In the genomic region with DNA sequence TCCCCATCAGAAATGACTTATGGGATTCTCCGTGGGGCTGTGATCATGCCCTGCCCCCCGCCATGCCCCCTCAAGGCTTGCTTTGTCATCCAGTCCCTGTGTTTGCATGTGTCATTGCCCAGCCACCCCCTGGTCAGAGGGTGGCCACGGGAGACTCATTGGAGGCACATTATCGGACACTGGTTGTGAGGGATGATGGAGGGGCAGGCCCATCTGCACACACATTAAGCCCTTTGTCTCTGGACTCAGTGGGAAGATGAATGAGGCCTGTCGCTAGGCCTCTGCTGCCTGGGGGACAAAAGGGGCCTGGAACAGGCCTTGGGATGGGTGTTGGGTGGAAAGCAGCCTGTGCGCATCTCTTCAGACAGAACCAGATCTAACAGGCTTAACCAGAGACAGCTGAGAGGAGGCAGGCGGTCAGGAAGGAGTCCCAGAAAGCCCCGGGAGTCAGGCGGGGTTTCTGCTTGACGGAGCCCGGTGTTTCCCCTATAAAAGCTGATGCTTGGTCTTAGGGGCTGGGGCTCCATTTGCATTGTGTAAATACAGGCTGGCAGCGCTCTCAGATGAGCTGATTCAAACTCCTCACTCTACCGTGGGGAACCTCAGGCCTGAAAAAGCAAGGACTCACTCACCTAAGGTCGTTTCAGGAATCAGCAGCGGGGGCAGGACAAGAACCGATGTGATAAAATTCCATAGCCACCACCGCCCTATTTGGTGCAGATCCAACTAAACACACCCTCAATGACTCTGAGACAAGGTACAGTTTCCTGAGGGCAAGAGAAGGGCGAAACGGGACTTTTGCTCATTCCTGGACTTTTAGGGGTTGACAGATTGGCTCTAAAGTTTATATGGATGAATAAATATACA, we compare ENCODE assay signal across 1 cellular context.
A peak's percentile ranks its signal among the peaks of the same experiment; 100 is the strongest.
TF ChIP-seq lines count a peak whose summit lies in the region.

No MANE protein-coding gene starts in this region.

TF ChIP-seq in GM12878, 131 proteins besides CTCF, POLR2A, EP300 and RAD21:
- TF ChIP-seq IKZF1 (conservative IDR thresholded peaks at IDR 0.05), result 0 out of 2 replicates have a peak, but pooled peaks have one; percentile 34
- peak; percentile 25; the same call in 1 of the 2 replicates for TF ChIP-seq RUNX3 (IDR thresholded peaks at IDR 0.05; ENCODE audit: low read length)
- TF ChIP-seq IKZF2 (IDR thresholded peaks at IDR 0.05), result peak; percentile 14 to 37; a peak in 2 of 4 replicates
- TF ChIP-seq BHLHE40 (IDR thresholded peaks at IDR 0.05; ENCODE audit: borderline replicate concordance in 1 of 2, low read depth in 2 of 2, low read length in 1 of 2), result peak in 1 of 2 experiments; percentile 27; a peak in 1 of 4 replicates
- TF ChIP-seq, protein P1, sequence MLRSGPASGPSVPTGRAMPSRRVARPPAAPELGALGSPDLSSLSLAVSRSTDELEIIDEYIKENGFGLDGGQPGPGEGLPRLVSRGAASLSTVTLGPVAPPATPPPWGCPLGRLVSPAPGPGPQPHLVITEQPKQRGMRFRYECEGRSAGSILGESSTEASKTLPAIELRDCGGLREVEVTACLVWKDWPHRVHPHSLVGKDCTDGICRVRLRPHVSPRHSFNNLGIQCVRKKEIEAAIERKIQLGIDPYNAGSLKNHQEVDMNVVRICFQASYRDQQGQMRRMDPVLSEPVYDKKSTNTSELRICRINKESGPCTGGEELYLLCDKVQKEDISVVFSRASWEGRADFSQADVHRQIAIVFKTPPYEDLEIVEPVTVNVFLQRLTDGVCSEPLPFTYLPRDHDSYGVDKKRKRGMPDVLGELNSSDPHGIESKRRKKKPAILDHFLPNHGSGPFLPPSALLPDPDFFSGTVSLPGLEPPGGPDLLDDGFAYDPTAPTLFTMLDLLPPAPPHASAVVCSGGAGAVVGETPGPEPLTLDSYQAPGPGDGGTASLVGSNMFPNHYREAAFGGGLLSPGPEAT (IDR thresholded peaks at IDR 0.05; ENCODE audit: low read depth), result 0 out of 2 replicates have a peak, but pooled peaks have one; percentile 9
- TF ChIP-seq EZH2 (IDR thresholded peaks at IDR 0.05; ENCODE audit: borderline replicate concordance, control insufficient read depth, low read depth, low read length), result no peak
- TF ChIP-seq RB1 (IDR thresholded peaks at IDR 0.05; ENCODE audit: borderline replicate concordance), result 0 out of 2 replicates have a peak, but pooled peaks have one; percentile 25
- TF ChIP-seq, protein P2, sequence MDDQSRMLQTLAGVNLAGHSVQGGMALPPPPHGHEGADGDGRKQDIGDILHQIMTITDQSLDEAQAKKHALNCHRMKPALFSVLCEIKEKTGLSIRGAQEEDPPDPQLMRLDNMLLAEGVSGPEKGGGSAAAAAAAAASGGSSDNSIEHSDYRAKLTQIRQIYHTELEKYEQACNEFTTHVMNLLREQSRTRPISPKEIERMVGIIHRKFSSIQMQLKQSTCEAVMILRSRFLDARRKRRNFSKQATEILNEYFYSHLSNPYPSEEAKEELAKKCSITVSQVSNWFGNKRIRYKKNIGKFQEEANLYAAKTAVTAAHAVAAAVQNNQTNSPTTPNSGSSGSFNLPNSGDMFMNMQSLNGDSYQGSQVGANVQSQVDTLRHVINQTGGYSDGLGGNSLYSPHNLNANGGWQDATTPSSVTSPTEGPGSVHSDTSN (IDR thresholded peaks at IDR 0.05; ENCODE audit: insufficient replicate concordance, low read depth, low read length), result peak; percentile 18
- TF ChIP-seq LARP7 (IDR thresholded peaks at IDR 0.05), result 0 out of 2 replicates have a peak, but pooled peaks have one; percentile 15
- TF ChIP-seq, protein P3, sequence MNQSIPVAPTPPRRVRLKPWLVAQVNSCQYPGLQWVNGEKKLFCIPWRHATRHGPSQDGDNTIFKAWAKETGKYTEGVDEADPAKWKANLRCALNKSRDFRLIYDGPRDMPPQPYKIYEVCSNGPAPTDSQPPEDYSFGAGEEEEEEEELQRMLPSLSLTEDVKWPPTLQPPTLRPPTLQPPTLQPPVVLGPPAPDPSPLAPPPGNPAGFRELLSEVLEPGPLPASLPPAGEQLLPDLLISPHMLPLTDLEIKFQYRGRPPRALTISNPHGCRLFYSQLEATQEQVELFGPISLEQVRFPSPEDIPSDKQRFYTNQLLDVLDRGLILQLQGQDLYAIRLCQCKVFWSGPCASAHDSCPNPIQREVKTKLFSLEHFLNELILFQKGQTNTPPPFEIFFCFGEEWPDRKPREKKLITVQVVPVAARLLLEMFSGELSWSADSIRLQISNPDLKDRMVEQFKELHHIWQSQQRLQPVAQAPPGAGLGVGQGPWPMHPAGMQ (IDR thresholded peaks at IDR 0.05; ENCODE audit: borderline replicate concordance), result no peak
- TF ChIP-seq, protein P4, sequence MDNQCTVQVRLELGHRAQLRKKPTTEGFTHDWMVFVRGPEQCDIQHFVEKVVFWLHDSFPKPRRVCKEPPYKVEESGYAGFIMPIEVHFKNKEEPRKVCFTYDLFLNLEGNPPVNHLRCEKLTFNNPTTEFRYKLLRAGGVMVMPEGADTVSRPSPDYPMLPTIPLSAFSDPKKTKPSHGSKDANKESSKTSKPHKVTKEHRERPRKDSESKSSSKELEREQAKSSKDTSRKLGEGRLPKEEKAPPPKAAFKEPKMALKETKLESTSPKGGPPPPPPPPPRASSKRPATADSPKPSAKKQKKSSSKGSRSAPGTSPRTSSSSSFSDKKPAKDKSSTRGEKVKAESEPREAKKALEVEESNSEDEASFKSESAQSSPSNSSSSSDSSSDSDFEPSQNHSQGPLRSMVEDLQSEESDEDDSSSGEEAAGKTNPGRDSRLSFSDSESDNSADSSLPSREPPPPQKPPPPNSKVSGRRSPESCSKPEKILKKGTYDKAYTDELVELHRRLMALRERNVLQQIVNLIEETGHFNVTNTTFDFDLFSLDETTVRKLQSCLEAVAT (IDR thresholded peaks at IDR 0.05), result 0 out of 2 replicates have a peak, but pooled peaks have one; percentile 38
- peak; percentile 63; the same call in 1 of the 2 replicates for TF ChIP-seq TCF12 (IDR thresholded peaks at IDR 0.05; ENCODE audit: low read depth, low read length)
- no peak for TF ChIP-seq SMAD1 (IDR thresholded peaks at IDR 0.05; ENCODE audit: low read depth, partially characterized antibody)
